Comparison of ENCODE assay signal across 17 cellular contexts in the genomic region with DNA sequence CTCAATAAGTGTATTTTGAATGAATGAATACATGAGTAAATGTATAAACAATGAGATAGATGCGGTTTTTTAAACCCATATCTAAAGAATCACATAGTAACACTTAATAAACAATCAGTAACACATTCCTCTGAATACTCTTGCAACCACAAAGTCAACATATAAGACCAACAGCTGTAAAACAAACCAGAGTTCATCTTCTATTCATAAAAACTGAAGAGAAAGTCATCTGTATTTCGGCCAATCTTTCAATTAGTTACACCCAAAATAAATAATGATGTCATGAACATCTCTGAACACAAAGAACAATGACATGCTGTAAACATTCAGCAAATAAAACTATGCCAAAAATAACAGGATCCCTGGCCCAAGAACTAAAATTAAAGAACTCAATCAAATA. TPM values are rescaled to one million over a fixed set of nuclear protein-coding genes. Genes with fewer than 3 reads are reported as not detected.
DNase-seq lines count a peak whose midpoint lies in the region; ATAC-seq and TF ChIP-seq lines count a peak whose summit lies in the region.
"Had no signal": no experiment of that assay in that cellular context is flagged by ENCODE, and none has a peak within 500 bp of the region (broad histone marks: within the 10 kb centered on the region; RNA-seq: fewer than 3 reads in every experiment).

No MANE protein-coding gene starts in this region.

- no peak for TF ChIP-seq CTCF in BJ (IDR thresholded peaks at IDR 0.05; ENCODE audit: insufficient read depth, low read depth, low read length)
- no peak for TF ChIP-seq CTCF in epithelial cell of esophagus (IDR thresholded peaks at IDR 0.05; ENCODE audit: insufficient read depth, low read depth, low read length, missing control alignments)

- ATAC-seq in GM19395 (IDR thresholded peaks at IDR 0.05; ENCODE audit: unreplicated experiment), result no peak
- ATAC-seq in stimulated activated effector memory CD8-positive, alpha-beta T cell treated with anti-CD3 and anti-CD28 coated beads, Interleukin-12 subunit alpha, Interleukin-12 subunit beta, amount 100 ng/mL, for 72 hours, result no peak
- ATAC-seq: activated T-cell treated with anti-CD3 and anti-CD28 coated beads, Interleukin-2, amount 50 U/mL, for 72 hours; body of pancreas; CD8-positive, alpha-beta T cell; GM23338; T-cell had no signal

- H3K4me1 Mint-ChIP-seq in stimulated activated effector memory CD8-positive, alpha-beta T cell treated with anti-CD3 and anti-CD28 coated beads, Interleukin-12 subunit alpha, Interleukin-12 subunit beta, amount 100 ng/mL, for 72 hours, result no peaks in the 10 kb centered on the region
- H3K4me1 Mint-ChIP-seq: GM23338, neural progenitor cell, T-cell had no signal

- H3K9me3 Mint-ChIP-seq in stimulated activated effector memory CD8-positive, alpha-beta T cell treated with anti-CD3 and anti-CD28 coated beads, Interleukin-12 subunit alpha, Interleukin-12 subunit beta, amount 100 ng/mL, for 72 hours, result no peaks in the 10 kb centered on the region
- H3K9me3 Mint-ChIP-seq: activated T-cell treated with anti-CD3 and anti-CD28 coated beads, Interleukin-2, amount 50 U/mL, for 72 hours; CD8-positive, alpha-beta T cell; GM23338; neural progenitor cell; T-cell had no signal

- CTCF ChIA-PET in BJ (lab: Yijun Ruan, JAX), result no interaction called here

- POLR2A ChIA-PET in BJ (lab: Charles Lee), result no interaction called here

- no peak overlapping the region for H3K4me3 Mint-ChIP-seq in stimulated activated effector memory CD8-positive, alpha-beta T cell treated with anti-CD3 and anti-CD28 coated beads, Interleukin-12 subunit alpha, Interleukin-12 subunit beta, amount 100 ng/mL, for 72 hours
- H3K4me3 Mint-ChIP-seq: activated T-cell treated with anti-CD3 and anti-CD28 coated beads, Interleukin-2, amount 50 U/mL, for 72 hours; CD8-positive, alpha-beta T cell; GM23338; neural progenitor cell; T-cell had no signal

- H3K36me3 Mint-ChIP-seq in stimulated activated effector memory CD8-positive, alpha-beta T cell treated with anti-CD3 and anti-CD28 coated beads, Interleukin-12 subunit alpha, Interleukin-12 subunit beta, amount 100 ng/mL, for 72 hours, result no peaks in the 10 kb centered on the region
- H3K36me3 Mint-ChIP-seq: CD8-positive, alpha-beta T cell; neural progenitor cell; T-cell had no signal

- peak; percentile 78 for DNase-seq in BJ (ENCODE audit: low read depth)
- DNase-seq in LoVo (ENCODE audit: low spot score), result peak; percentile 5
- DNase-seq in epithelial cell of esophagus (ENCODE audit: low read depth), result peak; percentile 44
- DNase-seq in lung microvascular endothelial cell (ENCODE audit: low read depth in 2 of 2), result peak; percentile 44 to 55
- DNase-seq in NCI-H1417 treated with DMSO at 0.1 percent for 48 hours (lab: John Stamatoyannopoulos, UW), result no peak
- DNase-seq in stimulated activated effector memory CD8-positive, alpha-beta T cell treated with anti-CD3 and anti-CD28 coated beads, Interleukin-12 subunit alpha, Interleukin-12 subunit beta, amount 100 ng/mL, for 72 hours (ENCODE audit: low spot score in 2 of 2), result no peak
- no peak for DNase-seq in stimulated activated CD4-positive, alpha-beta T cell treated with anti-CD3 and anti-CD28 coated beads, Interleukin-2, amount 100 ng/mL, for 48 hours
- DNase-seq: activated T-cell treated with anti-CD3 and anti-CD28 coated beads, Interleukin-2, amount 50 U/mL, for 72 hours; body of pancreas; CD8-positive, alpha-beta T cell; islet precursor cell; NCI-H1694; stimulated activated CD4-positive, alpha-beta T cell treated with anti-CD3 and anti-CD28 coated beads, Interleukin-12 subunit alpha, Interleukin-12 subunit beta, amount 100 ng/mL, for 4 hours; T-cell had no signal

- H3K27me3 ChIP-seq in BJ (ENCODE audit: control insufficient read depth, insufficient read depth, low read length), result peaks cover 9% of the 10 kb centered on the region
- H3K27me3 ChIP-seq: body of pancreas, neural progenitor cell had no signal

- H3K4me3 ChIP-seq in BJ (ENCODE audit: low read depth, low read length) (no peak overlapping the region), epithelial cell of esophagus (ENCODE audit: low read length) (no peak overlapping the region)
- H3K4me3 ChIP-seq: body of pancreas, GM23338, neural progenitor cell had no signal

- no peaks in the 10 kb centered on the region for H3K36me3 ChIP-seq in BJ (ENCODE audit: control insufficient read depth, insufficient read depth, low read length)
- H3K36me3 ChIP-seq: neural progenitor cell had no signal

- no peak overlapping the region for H3K27ac Mint-ChIP-seq in stimulated activated effector memory CD8-positive, alpha-beta T cell treated with anti-CD3 and anti-CD28 coated beads, Interleukin-12 subunit alpha, Interleukin-12 subunit beta, amount 100 ng/mL, for 72 hours
- H3K27ac Mint-ChIP-seq: activated T-cell treated with anti-CD3 and anti-CD28 coated beads, Interleukin-2, amount 50 U/mL, for 72 hours; CD8-positive, alpha-beta T cell; GM23338; neural progenitor cell; T-cell had no signal

RNA-seq across cellular contexts. Expression of gene ARMH4, which starts 47.2 kb away (rescaled TPM):
- 1.6 and 1.8 TPM in 2 replicates for polyA plus RNA-seq in BJ (2011; rRNA removed)
- polyA minus RNA-seq in BJ (2011; rRNA and poly(A)+ RNA removed), result 9.6 and 25.9 TPM in 2 replicates
- 0.87 and 1.8 TPM in 2 replicates for total RNA-seq in lung microvascular endothelial cell
- total RNA-seq: activated T-cell treated with anti-CD3 and anti-CD28 coated beads, Interleukin-2, amount 50 U/mL, for 72 hours; CD8-positive, alpha-beta T cell; T-cell had no signal

Comparison
In these comparisons a context has a peak if more than half of its experiments do, and no peak if none do; other contexts are left out.
1. DNase-seq: peak in BJ (single experiment), LoVo (single experiment), epithelial cell of esophagus (single experiment) and lung microvascular endothelial cell (2 of 2); none in NCI-H1417 treated with DMSO at 0.1 percent for 48 hours (single experiment), stimulated activated effector memory CD8-positive, alpha-beta T cell treated with anti-CD3 and anti-CD28 coated beads, Interleukin-12 subunit alpha, Interleukin-12 subunit beta, amount 100 ng/mL, for 72 hours (0 of 2) and stimulated activated CD4-positive, alpha-beta T cell treated with anti-CD3 and anti-CD28 coated beads, Interleukin-2, amount 100 ng/mL, for 48 hours (0 of 2).